Comparison of ENCODE assay signal across 8 cellular contexts in the genomic region with DNA sequence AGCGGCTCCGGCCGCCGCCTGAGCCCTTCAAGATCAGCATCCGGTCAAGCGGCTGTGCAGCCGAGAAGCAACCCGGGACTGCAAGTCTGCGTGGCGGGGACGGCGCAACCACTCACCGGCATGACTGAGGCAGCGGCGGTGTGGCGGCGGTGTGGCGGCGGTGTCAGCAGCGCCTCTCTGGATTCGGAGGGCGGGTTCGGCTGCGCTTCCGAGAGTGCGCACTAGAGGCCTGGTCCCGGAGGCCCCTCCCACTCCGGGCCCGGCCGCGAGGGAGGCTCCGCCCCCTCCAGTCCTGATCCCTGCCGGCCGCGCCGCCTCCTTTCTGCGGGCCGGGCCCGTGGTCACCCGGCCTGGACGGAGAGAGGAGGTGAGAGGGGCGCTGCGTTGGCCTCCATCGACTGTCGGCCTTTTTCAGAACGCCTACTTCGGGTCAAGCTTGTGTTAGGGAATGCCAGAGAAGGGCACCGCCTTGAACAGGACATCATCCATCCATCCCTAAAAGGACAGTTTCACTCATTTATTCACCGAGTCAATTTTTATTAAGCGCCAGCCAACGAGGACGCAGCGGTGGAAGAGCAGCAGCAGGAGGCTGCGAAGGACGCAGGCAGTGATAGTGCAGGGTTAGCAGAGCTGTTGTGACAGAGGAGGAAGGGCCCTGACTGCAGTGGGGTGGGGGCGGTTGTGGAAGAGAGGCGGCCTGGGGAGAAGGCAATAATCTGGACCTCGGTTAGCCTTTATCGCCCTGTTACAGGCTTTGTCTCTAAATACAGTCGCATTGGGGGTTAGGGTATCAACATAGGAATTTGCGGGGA. TPM values are rescaled to one million over a fixed set of nuclear protein-coding genes. Genes with fewer than 3 reads are reported as not detected.
A peak's percentile ranks its signal among the peaks of the same experiment; 100 is the strongest.
DNase-seq lines count a peak whose midpoint lies in the region; ATAC-seq and TF ChIP-seq lines count a peak whose summit lies in the region.

A gene with protein sequence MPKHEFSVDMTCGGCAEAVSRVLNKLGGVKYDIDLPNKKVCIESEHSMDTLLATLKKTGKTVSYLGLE (minus strand): TSS at position 202 of the 812 bp plus-strand sequence. CDS start 80 bp downstream, at position 122.

- peak within 1 kb of the TSS; percentile 70 for H3K4me3 ChIP-seq in HUES48 (ENCODE audit: low read depth, low read length)

- DNase-seq in DMS 273 treated with DMSO at 0.1 percent for 48 hours (lab: John Stamatoyannopoulos, UW) (peak; percentile 58), myocyte (ENCODE audit: low read depth) (peak; percentile 92)
- DNase-seq in activated T-cell treated with anti-CD3 and anti-CD28 coated beads, Interleukin-2, amount 50 U/mL, for 48 hours: peak; percentile 88 to 94
- peak; percentile 81 to 85 for DNase-seq in stimulated activated CD8-positive, alpha-beta memory T cell treated with anti-CD3 and anti-CD28 coated beads, Interleukin-7, amount 100 ng/mL, for 48 hours (ENCODE audit: extremely low read depth in 1 of 2, low read depth in 1 of 2)

- ATAC-seq in GM21390 (IDR thresholded peaks at IDR 0.05; ENCODE audit: unreplicated experiment): peak; percentile 94
- ATAC-seq in esophagus mucosa: peak; percentile 100

- H3K27ac ChIP-seq in HUES48 (ENCODE audit: low read depth, low read length): peak within 1 kb of the TSS; percentile 63

- H3K27me3 ChIP-seq in HUES48 (ENCODE audit: control insufficient read depth, insufficient read depth, low read length): no peaks in the 10 kb centered on the region

- H3K4me1 ChIP-seq in HUES48 (ENCODE audit: control insufficient read depth, insufficient read depth, low read length): peaks cover 28% of the 10 kb centered on the region

- H3K36me3 ChIP-seq in HUES48 (ENCODE audit: control insufficient read depth, insufficient read depth, low read length): no peaks in the 10 kb centered on the region; the same call in 1 of the 2 replicates

- peak within 1 kb of the TSS; percentile 49 for H3K9ac ChIP-seq in HUES48 (ENCODE audit: low read depth, low read length)

- no peaks in the 10 kb centered on the region for H3K9me3 ChIP-seq in HUES48 (ENCODE audit: control insufficient read depth, insufficient read depth, low read length)

TF ChIP-seq in PFSK-1, 5 proteins besides CTCF, POLR2A, EP300 and RAD21:
- TF ChIP-seq SIN3A (IDR thresholded peaks at IDR 0.05; ENCODE audit: borderline replicate concordance, insufficient read depth, low read length) (peak; percentile 44; the same call in 1 of the 2 replicates), POLR2AphosphoS5 (IDR thresholded peaks at IDR 0.05; ENCODE audit: low read depth, low read length) (peak; percentile 96), TAF1 (IDR thresholded peaks at IDR 0.05; ENCODE audit: borderline replicate concordance, insufficient read depth, low read length) (peak; percentile 73; the same call in 1 of the 2 replicates), FOXP2 (optimal IDR thresholded peaks at IDR 0.05; ENCODE audit: borderline replicate concordance, extremely low read depth, extremely low read length, insufficient read depth) (peak; percentile 77)
- TF ChIP-seq, protein P1, sequence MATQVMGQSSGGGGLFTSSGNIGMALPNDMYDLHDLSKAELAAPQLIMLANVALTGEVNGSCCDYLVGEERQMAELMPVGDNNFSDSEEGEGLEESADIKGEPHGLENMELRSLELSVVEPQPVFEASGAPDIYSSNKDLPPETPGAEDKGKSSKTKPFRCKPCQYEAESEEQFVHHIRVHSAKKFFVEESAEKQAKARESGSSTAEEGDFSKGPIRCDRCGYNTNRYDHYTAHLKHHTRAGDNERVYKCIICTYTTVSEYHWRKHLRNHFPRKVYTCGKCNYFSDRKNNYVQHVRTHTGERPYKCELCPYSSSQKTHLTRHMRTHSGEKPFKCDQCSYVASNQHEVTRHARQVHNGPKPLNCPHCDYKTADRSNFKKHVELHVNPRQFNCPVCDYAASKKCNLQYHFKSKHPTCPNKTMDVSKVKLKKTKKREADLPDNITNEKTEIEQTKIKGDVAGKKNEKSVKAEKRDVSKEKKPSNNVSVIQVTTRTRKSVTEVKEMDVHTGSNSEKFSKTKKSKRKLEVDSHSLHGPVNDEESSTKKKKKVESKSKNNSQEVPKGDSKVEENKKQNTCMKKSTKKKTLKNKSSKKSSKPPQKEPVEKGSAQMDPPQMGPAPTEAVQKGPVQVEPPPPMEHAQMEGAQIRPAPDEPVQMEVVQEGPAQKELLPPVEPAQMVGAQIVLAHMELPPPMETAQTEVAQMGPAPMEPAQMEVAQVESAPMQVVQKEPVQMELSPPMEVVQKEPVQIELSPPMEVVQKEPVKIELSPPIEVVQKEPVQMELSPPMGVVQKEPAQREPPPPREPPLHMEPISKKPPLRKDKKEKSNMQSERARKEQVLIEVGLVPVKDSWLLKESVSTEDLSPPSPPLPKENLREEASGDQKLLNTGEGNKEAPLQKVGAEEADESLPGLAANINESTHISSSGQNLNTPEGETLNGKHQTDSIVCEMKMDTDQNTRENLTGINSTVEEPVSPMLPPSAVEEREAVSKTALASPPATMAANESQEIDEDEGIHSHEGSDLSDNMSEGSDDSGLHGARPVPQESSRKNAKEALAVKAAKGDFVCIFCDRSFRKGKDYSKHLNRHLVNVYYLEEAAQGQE (IDR thresholded peaks at IDR 0.05; ENCODE audit: insufficient read depth in 1 of 2, low read depth in 2 of 2, low read length in 2 of 2): no peak
TF ChIP-seq in PFSK-1: peak in this region for 4.

RNA-seq across cellular contexts. Expression of the gene that starts here (rescaled TPM):
- 64.7 TPM for polyA plus RNA-seq in PFSK-1 (2012; ENCODE audit: insufficient read length, low read depth)
- total RNA-seq in esophagus mucosa (84.7 TPM), myocyte (43.8 and 55.9 TPM in 2 replicates)
- 270 TPM for polyA plus RNA-seq in myocyte (2012)

Comparison
In these comparisons a context has a peak if more than half of its experiments do, and no peak if none do; other contexts are left out.
1. Peak in every context shown above with its lines: DNase-seq, ATAC-seq, H3K4me3 ChIP-seq and H3K27ac ChIP-seq.